33 cellular contexts compared by ENCODE assay signal in the genomic region with DNA sequence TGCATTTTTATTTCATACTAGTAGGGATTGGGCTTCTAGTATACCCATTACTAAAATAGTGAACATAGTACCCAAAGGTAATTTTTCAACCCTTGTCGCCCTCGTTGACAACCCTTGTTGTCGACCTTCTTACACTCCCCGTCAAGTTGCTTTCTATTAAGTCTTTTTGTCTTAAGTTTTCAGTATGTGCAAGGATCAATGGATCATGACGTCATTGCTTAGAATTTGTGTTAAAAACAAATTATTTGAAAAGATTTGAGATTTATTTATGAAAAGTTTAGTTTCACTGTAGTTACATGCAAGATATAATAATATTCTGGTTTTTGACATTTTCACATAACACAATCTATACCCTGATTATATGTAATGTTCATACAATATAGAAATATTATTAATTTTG.
"Had no signal": no experiment of that assay in that cellular context is flagged by ENCODE, and none has a peak within 500 bp of the region (broad histone marks: within the 10 kb centered on the region; RNA-seq: fewer than 3 reads in every experiment).

No MANE protein-coding gene starts in this region.

- FAIRE-seq: bronchial epithelial cell, TTC549 had no signal

- H3K4me1 ChIP-seq: ascending aorta had no signal

- ATAC-seq: activated CD4-positive, alpha-beta T cell treated with anti-CD3 and anti-CD28 coated beads for 36 hours; activated CD4-positive, CD25-positive, alpha-beta regulatory T cell treated with anti-CD3 and anti-CD28 coated beads, Interleukin-2, amount 50 U/mL, for 24 hours; activated CD8-positive, alpha-beta memory T cell treated with anti-CD3 and anti-CD28 coated beads, Interleukin-2, amount 10 ng/mL, durations not matched to agents 7 days and 5 days; activated CD8-positive, alpha-beta T cell treated with anti-CD3 and anti-CD28 coated beads, Interleukin-2, amount 10 ng/mL, durations not matched to agents 7 days and 5 days; activated naive CD8-positive, alpha-beta T cell treated with anti-CD3 and anti-CD28 coated beads, Interleukin-2, amount 50 U/mL, for 24 hours; WTC11 had no signal

- H3K27me3 ChIP-seq: ascending aorta, cardiac muscle cell had no signal

- DNase-seq: activated CD4-positive, alpha-beta memory T cell treated with anti-CD3 and anti-CD28 coated beads, Interleukin-2, amount 10 ng/mL, durations not matched to agents 7 days and 5 days; activated CD4-positive, alpha-beta T cell treated with anti-CD3 and anti-CD28 coated beads for 1 hour; activated CD4-positive, alpha-beta T cell treated with anti-CD3 and anti-CD28 coated beads for 36 hours; activated CD4-positive, alpha-beta T cell treated with anti-CD3 and anti-CD28 coated beads for 48 hours; activated CD4-positive, alpha-beta T cell treated with anti-CD3 and anti-CD28 coated beads, Interleukin-2, amount 10 ng/mL, durations not matched to agents 7 days and 5 days; activated CD4-positive, alpha-beta T cell treated with anti-CD3 and anti-CD28 coated beads, Interleukin-2, amount 50 U/mL, for 48 hours; activated CD4-positive, CD25-positive, alpha-beta regulatory T cell; activated CD8-positive, alpha-beta memory T cell treated with anti-CD3 and anti-CD28 coated beads for 24 hours; activated CD8-positive, alpha-beta memory T cell treated with anti-CD3 and anti-CD28 coated beads, Interleukin-2, amount 10 ng/mL, durations not matched to agents 7 days and 5 days; activated CD8-positive, alpha-beta memory T cell treated with anti-CD3 and anti-CD28 coated beads, Interleukin-2, amount 50 U/mL, for 48 hours; activated CD8-positive, alpha-beta T cell treated with anti-CD3 and anti-CD28 coated beads, Interleukin-2, amount 10 ng/mL, durations not matched to agents 7 days and 5 days; activated effector memory CD4-positive, alpha-beta T cell treated with Interleukin-2 at 50 U/mL for 16 hours; activated gamma-delta T cell; activated naive CD4-positive, alpha-beta T cell treated with anti-CD3 and anti-CD28 coated beads, Interleukin-2, amount 10 ng/mL, durations not matched to agents 7 days and 5 days; activated naive CD4-positive, alpha-beta T cell treated with Interleukin-2 at 50 U/mL for 16 hours; activated naive CD8-positive, alpha-beta T cell treated with anti-CD3 and anti-CD28 coated beads, Interleukin-2, amount 10 ng/mL, durations not matched to agents 7 days and 5 days; activated naive CD8-positive, alpha-beta T cell treated with anti-CD3 and anti-CD28 coated beads, Interleukin-2, amount 50 U/mL, for 24 hours; activated T-cell treated with anti-CD3 and anti-CD28 coated beads, Interleukin-2, amount 50 U/mL, for 24 hours; activated T-cell treated with anti-CD3 and anti-CD28 coated beads, Interleukin-2, amount 50 U/mL, for 48 hours; amygdala; anterior cingulate cortex; caudate nucleus; cerebellar nuclear complex; T-helper 1 cell; T-helper 2 cell; T-helper 9 cell; WERI-Rb-1 had no signal

- H3K36me3 ChIP-seq: ascending aorta, cardiac muscle cell, WERI-Rb-1 had no signal

- H3K4me3 ChIP-seq: ascending aorta, cardiac muscle cell had no signal

- H3K9me3 ChIP-seq: ascending aorta had no signal

- H3K27ac ChIP-seq: ascending aorta, cardiac muscle cell, WERI-Rb-1 had no signal
